In the genomic region with DNA sequence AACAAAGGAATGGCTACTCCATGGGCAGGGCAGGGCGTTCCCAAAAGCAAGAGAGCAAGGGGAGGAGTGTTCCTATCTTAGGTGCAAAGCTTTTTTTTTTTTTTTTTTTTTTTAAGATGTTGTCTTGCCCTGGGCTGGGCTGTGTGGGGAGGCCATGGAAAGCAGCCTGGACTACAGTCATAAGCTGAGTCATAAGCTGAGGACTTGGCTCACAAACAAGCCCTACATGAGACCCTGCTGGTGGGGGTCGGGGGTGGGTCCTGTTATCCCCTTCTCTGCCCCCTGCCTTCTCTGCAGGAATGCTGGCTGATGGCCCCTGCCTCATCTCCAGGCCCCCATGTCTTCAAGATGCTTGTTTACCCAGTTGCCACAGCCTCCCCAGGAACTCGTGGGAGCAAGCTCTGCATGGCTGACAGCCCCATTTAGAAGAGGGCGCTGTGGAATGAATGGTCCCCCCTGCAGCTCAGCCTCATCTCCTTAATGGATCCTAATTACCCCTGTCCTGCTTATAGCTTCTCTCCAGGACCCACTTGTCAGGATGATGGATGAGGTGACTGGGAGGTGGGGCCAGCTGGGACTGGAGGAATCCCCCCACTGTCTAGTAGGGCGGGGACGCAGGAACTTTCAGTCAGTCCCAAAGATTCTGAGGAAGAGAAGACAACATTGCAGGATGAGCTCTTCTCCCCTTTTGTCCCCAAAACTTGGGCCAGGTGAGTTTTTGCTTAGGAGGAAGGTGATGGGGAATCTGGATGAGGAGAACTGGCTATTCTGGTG, we compare ENCODE assay signal across 10 cellular contexts.
A peak's percentile ranks its signal among the peaks of the same experiment; 100 is the strongest.
DNase-seq lines count a peak whose midpoint lies in the region; ATAC-seq and TF ChIP-seq lines count a peak whose summit lies in the region.
"Had no signal": no experiment of that assay in that cellular context is flagged by ENCODE, and none has a peak within 500 bp of the region (broad histone marks: within the 10 kb centered on the region; RNA-seq: fewer than 3 reads in every experiment).

No MANE protein-coding gene starts in this region.

- peak overlapping the region; percentile 73 for H3K27ac ChIP-seq in mammary epithelial cell (ENCODE audit: insufficient read depth, low read depth, low read length)
- peak overlapping the region; percentile 46 for H3K27ac ChIP-seq in mesendoderm (ENCODE audit: low read depth, low read length)
- no peak overlapping the region for H3K27ac ChIP-seq in psoas muscle
- H3K27ac ChIP-seq in vagina, result no peak overlapping the region
- H3K27ac ChIP-seq: coronary artery, VCaP had no signal

- WGBS in mammary epithelial cell (ENCODE audit: low coverage, missing lambda C conversion rate), result 85% methylated on average over 5 of the region's 6 CpGs
- WGBS in mesendoderm (ENCODE audit: extremely low coverage, insufficient coverage, low lambda C conversion rate), result no CpG with 5 or more reads among the region's 6 CpGs
- 38 to 49% (median 42%) methylated on average over 6 of the region's 6 CpGs for WGBS in psoas muscle, 3 donors

- ATAC-seq in psoas muscle (no peak), GM18517 (IDR thresholded peaks at IDR 0.05; ENCODE audit: unreplicated experiment) (no peak)

- no peak overlapping the region for H2AFZ ChIP-seq in mammary epithelial cell (ENCODE audit: low read depth, low read length)

- H3K9me3 ChIP-seq in mammary epithelial cell (replicated peaks; ENCODE audit: insufficient read depth, low read length) (no peaks in the 10 kb centered on the region), psoas muscle (no peaks in the 10 kb centered on the region), vagina (no peaks in the 10 kb centered on the region)

- H2BK120ac ChIP-seq in mesendoderm (ENCODE audit: low read depth, low read length), result no peak overlapping the region

- H2BK15ac ChIP-seq in mesendoderm (replicated peaks; ENCODE audit: low read depth), result no peak overlapping the region

- H3K36me3 ChIP-seq in mammary epithelial cell (ENCODE audit: insufficient read depth, low read length), result no peaks in the 10 kb centered on the region
- no peaks in the 10 kb centered on the region for H3K36me3 ChIP-seq in mesendoderm (ENCODE audit: control insufficient read depth, insufficient read depth, low read length)
- H3K36me3 ChIP-seq in psoas muscle (ENCODE audit: insufficient read depth in 1 of 2, low read depth in 1 of 2), result no peaks in the 10 kb centered on the region
- no peaks in the 10 kb centered on the region for H3K36me3 ChIP-seq in vagina

- H3K4me3 ChIP-seq in mammary epithelial cell (replicated peaks in 1 of 3; ENCODE audit: insufficient read depth in 1 of 3, low read depth in 2 of 3, low read length in 3 of 3) (no peak overlapping the region), mesendoderm (ENCODE audit: low read length) (no peak overlapping the region), psoas muscle (no peak overlapping the region), vagina (no peak overlapping the region)
- H3K4me3 ChIP-seq: coronary artery had no signal

- H4K20me1 ChIP-seq in mammary epithelial cell (ENCODE audit: insufficient read depth, low read length), result no peaks in the 10 kb centered on the region

- H3K4me1 ChIP-seq in mammary epithelial cell (ENCODE audit: insufficient read depth, low read length) (peaks cover 47% of the 10 kb centered on the region), mesendoderm (ENCODE audit: control insufficient read depth, low read depth, low read length) (peaks cover 23% of the 10 kb centered on the region), psoas muscle (no peaks in the 10 kb centered on the region), vagina (no peaks in the 10 kb centered on the region)

- H2BK5ac ChIP-seq in mesendoderm (ENCODE audit: low read length), result no peak overlapping the region

- no peak overlapping the region for H3K4ac ChIP-seq in mesendoderm (ENCODE audit: low read depth, low read length)

- H3K79me1 ChIP-seq in mesendoderm (ENCODE audit: low read length), result no peaks in the 10 kb centered on the region

- intact Hi-C loops in mammary epithelial cell (cut with micrococcal nuclease) (no loop called here), psoas muscle (cut with DNase I) (no loop called here), vagina (cut with DNase I) (no loop called here)

- no peak overlapping the region for H3K23ac ChIP-seq in mesendoderm (ENCODE audit: low read length)

- DNase-seq in Caki2 (ENCODE audit: low read depth) (peak; percentile 75), M059J (ENCODE audit: low read depth) (peak; percentile 92), mammary epithelial cell (peak; percentile 52), mesendoderm (peak; percentile 77), psoas muscle (no peak), vagina (ENCODE audit: extremely low spot score in 2 of 2) (no peak), UCSD-AML1 (lab: John Stamatoyannopoulos, UW; ENCODE audit: unreplicated experiment) (no peak)

- H3K79me2 ChIP-seq in mammary epithelial cell (ENCODE audit: insufficient read depth, low read length), result no peaks in the 10 kb centered on the region
- H3K79me2 ChIP-seq in mesendoderm (ENCODE audit: control insufficient read depth, insufficient read depth, low read length), result no peaks in the 10 kb centered on the region

- H3K4me2 ChIP-seq in mammary epithelial cell (ENCODE audit: insufficient read depth, low read depth, low read length) (peak overlapping the region; percentile 52), mesendoderm (ENCODE audit: low read length) (no peak overlapping the region)

- TF ChIP-seq CTCF in mammary epithelial cell (conservative IDR thresholded peaks at IDR 0.05 in 1 of 2, IDR thresholded peaks at IDR 0.05 in 1 of 2; ENCODE audit: extremely low read depth in 1 of 2, insufficient read depth in 1 of 2, low read depth in 1 of 2, low read length in 2 of 2) (no peak), psoas muscle (IDR thresholded peaks at IDR 0.05) (no peak), vagina (IDR thresholded peaks at IDR 0.05) (no peak)

- no peak for TF ChIP-seq POLR2A in vagina (IDR thresholded peaks at IDR 0.05)

- peak overlapping the region; percentile 38 for H3K56ac ChIP-seq in mesendoderm (ENCODE audit: low read length)

- H2AK5ac ChIP-seq in mesendoderm (ENCODE audit: low read length), result no peak overlapping the region

- no peaks in the 10 kb centered on the region for H3K27me3 ChIP-seq in mammary epithelial cell (ENCODE audit: insufficient read depth, low read length)
- no peaks in the 10 kb centered on the region for H3K27me3 ChIP-seq in mesendoderm (ENCODE audit: insufficient read depth, low read length, poor library complexity)
- no peaks in the 10 kb centered on the region for H3K27me3 ChIP-seq in psoas muscle (ENCODE audit: insufficient read depth in 3 of 3, low read length in 2 of 3)
- H3K27me3 ChIP-seq in vagina, result no peaks in the 10 kb centered on the region

- in situ Hi-C loops in Caki2 (cut with HindIII; ENCODE audit: low pct_unique_long_range_greater_than_20kb, low sequenced_read_pairs) (no loop called here), mammary epithelial cell (cut with MboI; ENCODE audit: low sequenced_read_pairs in 2 of 2) (no loop called here)

- H3K9ac ChIP-seq in mammary epithelial cell (ENCODE audit: insufficient read depth, low read length) (no peak overlapping the region), mesendoderm (ENCODE audit: low read length) (no peak overlapping the region)

- BruUV-seq in mammary epithelial cell (replicated peaks; lab: Mats Ljungman, UMichigan), result no TSS peak

- no peak overlapping the region for H3K18ac ChIP-seq in mesendoderm (ENCODE audit: low read length)

- CTCF ChIA-PET in mammary epithelial cell (lab: Charles Lee; ENCODE audit: low non-redundant PET), result no interaction called here

- no peak overlapping the region for H4K8ac ChIP-seq in mesendoderm (ENCODE audit: low read depth, low read length)

- no peak overlapping the region for H4K5ac ChIP-seq in mesendoderm (ENCODE audit: low read length)

- dilution Hi-C loops in mammary epithelial cell (cut with HindIII; ENCODE audit: low sequenced_read_pairs), result no loop called here

Comparison
In these comparisons a context has a peak if more than half of its experiments do, and no peak if none do; other contexts are left out.
1. DNase-seq: peak in Caki2 (single experiment), M059J (single experiment), mammary epithelial cell (single experiment) and mesendoderm (single experiment); none in psoas muscle (0 of 2), vagina (0 of 2) and UCSD-AML1 (single experiment).
2. H3K27ac ChIP-seq: peak in mammary epithelial cell (single experiment) and mesendoderm (single experiment); none in psoas muscle (single experiment) and vagina (single experiment).